29 cellular contexts compared by ENCODE assay signal in genomic region chr6:157483770-157484169, GRCh38.
"Had no signal": no experiment of that assay in that cellular context is flagged by ENCODE, and none has a peak within 500 bp of the region (broad histone marks: within the 10 kb centered on the region; RNA-seq: fewer than 3 reads in every experiment).

No MANE protein-coding gene starts in this region.

- H3K27me3 ChIP-seq: stomach, suprapubic skin, testis, thyroid gland, tibial artery, tibial nerve, transverse colon, upper lobe of left lung, upper lobe of right lung, uterus, vagina had no signal

- H3K9me3 ChIP-seq: stomach, suprapubic skin, testis, thoracic aorta, thyroid gland, tibial artery, tibial nerve, transverse colon, upper lobe of left lung, upper lobe of right lung, uterus, vagina had no signal

- DNase-seq: stimulated activated CD4-positive, alpha-beta T cell treated with anti-CD3 and anti-CD28 coated beads, Interleukin-2, amount 100 ng/mL, for 48 hours; stimulated activated CD4-positive, alpha-beta T cell treated with anti-CD3 and anti-CD28 coated beads, Interleukin-4, amount 100 ng/mL, for 1 hour; stimulated activated CD4-positive, alpha-beta T cell treated with anti-CD3 and anti-CD28 coated beads, Interleukin-4, amount 100 ng/mL, for 24 hours; stimulated activated CD4-positive, alpha-beta T cell treated with anti-CD3 and anti-CD28 coated beads, Interleukin-4, amount 100 ng/mL, for 4 hours; stimulated activated CD8-positive, alpha-beta memory T cell treated with anti-CD3 and anti-CD28 coated beads, Interleukin-4, amount 100 ng/mL, for 48 hours; stimulated activated naive B cell treated with anti-CD40 and anti-IgM and Interleukin-4, amounts not matched to agents 10 μg/mL and 1 μg/mL and 100 μg/mL, for 72 hours; stimulated activated naive CD4-positive, alpha-beta T cell; stimulated activated naive CD4-positive, alpha-beta T cell treated with Interleukin-2 at 50 U/mL for 16 hours; stimulated activated naive CD8-positive, alpha-beta T cell treated with anti-CD3 and anti-CD28 coated beads, Interleukin-15, amount 100 ng/mL, for 72 hours; stimulated activated naive CD8-positive, alpha-beta T cell treated with anti-CD3 and anti-CD28 coated beads, Interleukin-15, Interleukin-2, amounts not matched to agents 100 U/mL and 50 U/mL, for 24 hours; stomach; substantia nigra; testis; thyroid gland; tibial artery; transverse colon; trophoblast cell; upper lobe of left lung; upper lobe of right lung; uterus had no signal

- H3K4me3 Mint-ChIP-seq: stimulated activated effector memory CD8-positive, alpha-beta T cell treated with anti-CD3 and anti-CD28 coated beads, Interleukin-12 subunit alpha, Interleukin-12 subunit beta, amount 100 ng/mL, for 72 hours; stimulated activated memory B cell treated with anti-CD40 and anti-IgM and Interleukin-4, amounts not matched to agents 10 μg/mL and 1 μg/mL and 100 μg/mL, for 72 hours; stimulated activated naive B cell treated with anti-CD40 and anti-IgM and Interleukin-4, amounts not matched to agents 10 μg/mL and 1 μg/mL and 100 μg/mL, for 72 hours; stimulated activated naive CD8-positive, alpha-beta T cell treated with anti-CD3 and anti-CD28 coated beads, Interleukin-15, amount 100 ng/mL, for 72 hours; stimulated activated naive CD8-positive, alpha-beta T cell treated with anti-CD3 and anti-CD28 coated beads, Interleukin-15, Interleukin-2, amounts not matched to agents 100 ng/mL and 50 ng/mL, for 24 hours; type B pancreatic cell had no signal

- H3K27me3 Mint-ChIP-seq: stimulated activated memory B cell treated with anti-CD40 and anti-IgM and Interleukin-4, amounts not matched to agents 10 μg/mL and 1 μg/mL and 100 μg/mL, for 72 hours; stimulated activated naive B cell treated with anti-CD40 and anti-IgM and Interleukin-4, amounts not matched to agents 10 μg/mL and 1 μg/mL and 100 μg/mL, for 72 hours; stimulated activated naive CD8-positive, alpha-beta T cell treated with anti-CD3 and anti-CD28 coated beads, Interleukin-15, Interleukin-2, amounts not matched to agents 100 ng/mL and 50 ng/mL, for 24 hours had no signal

- ATAC-seq: stimulated activated effector memory CD8-positive, alpha-beta T cell treated with anti-CD3 and anti-CD28 coated beads, Interleukin-12 subunit alpha, Interleukin-12 subunit beta, amount 100 ng/mL, for 72 hours; stimulated activated memory B cell treated with anti-CD40 and anti-IgM and Interleukin-4, amounts not matched to agents 10 μg/mL and 1 μg/mL and 100 μg/mL, for 72 hours; stimulated activated naive B cell treated with anti-CD40 and anti-IgM and Interleukin-4, amounts not matched to agents 10 μg/mL and 1 μg/mL and 100 μg/mL, for 72 hours; stimulated activated naive CD8-positive, alpha-beta T cell treated with anti-CD3 and anti-CD28 coated beads, Interleukin-15, amount 100 ng/mL, for 72 hours; stimulated activated naive CD8-positive, alpha-beta T cell treated with anti-CD3 and anti-CD28 coated beads, Interleukin-15, Interleukin-2, amounts not matched to agents 100 U/mL and 50 U/mL, for 24 hours; upper lobe of right lung had no signal

- H3K9me3 Mint-ChIP-seq: stimulated activated effector memory CD8-positive, alpha-beta T cell treated with anti-CD3 and anti-CD28 coated beads, Interleukin-12 subunit alpha, Interleukin-12 subunit beta, amount 100 ng/mL, for 72 hours; stimulated activated memory B cell treated with anti-CD40 and anti-IgM and Interleukin-4, amounts not matched to agents 10 μg/mL and 1 μg/mL and 100 μg/mL, for 72 hours; stimulated activated naive CD8-positive, alpha-beta T cell treated with anti-CD3 and anti-CD28 coated beads, Interleukin-15, amount 100 ng/mL, for 72 hours; stimulated activated naive CD8-positive, alpha-beta T cell treated with anti-CD3 and anti-CD28 coated beads, Interleukin-15, Interleukin-2, amounts not matched to agents 100 ng/mL and 50 ng/mL, for 24 hours; type B pancreatic cell had no signal

- H3K27ac Mint-ChIP-seq: stimulated activated effector memory CD8-positive, alpha-beta T cell treated with anti-CD3 and anti-CD28 coated beads, Interleukin-12 subunit alpha, Interleukin-12 subunit beta, amount 100 ng/mL, for 72 hours; stimulated activated memory B cell treated with anti-CD40 and anti-IgM and Interleukin-4, amounts not matched to agents 10 μg/mL and 1 μg/mL and 100 μg/mL, for 72 hours; stimulated activated naive B cell treated with anti-CD40 and anti-IgM and Interleukin-4, amounts not matched to agents 10 μg/mL and 1 μg/mL and 100 μg/mL, for 72 hours; stimulated activated naive CD8-positive, alpha-beta T cell treated with anti-CD3 and anti-CD28 coated beads, Interleukin-15, amount 100 ng/mL, for 72 hours; stimulated activated naive CD8-positive, alpha-beta T cell treated with anti-CD3 and anti-CD28 coated beads, Interleukin-15, Interleukin-2, amounts not matched to agents 100 ng/mL and 50 ng/mL, for 24 hours; type B pancreatic cell had no signal

- H3K4me3 ChIP-seq: stomach, suprapubic skin, testis, thoracic aorta, thyroid gland, tibial artery, tibial nerve, transverse colon, upper lobe of left lung, upper lobe of right lung, uterus, vagina had no signal

- FAIRE-seq: urothelium cell line had no signal

- H3K36me3 ChIP-seq: stomach, suprapubic skin, thoracic aorta, thyroid gland, tibial artery, tibial nerve, transverse colon, upper lobe of left lung, upper lobe of right lung, uterus, vagina had no signal

- H3K36me3 Mint-ChIP-seq: stimulated activated effector memory CD8-positive, alpha-beta T cell treated with anti-CD3 and anti-CD28 coated beads, Interleukin-12 subunit alpha, Interleukin-12 subunit beta, amount 100 ng/mL, for 72 hours; type B pancreatic cell had no signal

- H3K27ac ChIP-seq: stomach, suprapubic skin, testis, thoracic aorta, thyroid gland, tibial artery, tibial nerve, transverse colon, upper lobe of left lung, upper lobe of right lung, uterus, vagina had no signal

- H3K4me1 ChIP-seq: testis, thyroid gland, tibial artery, tibial nerve, upper lobe of right lung, uterus, vagina had no signal
